ENCODE assay signal across 19 cellular contexts in genomic region chr19:22502766-22503165, GRCh38.
"Had no signal": no experiment of that assay in that cellular context is flagged by ENCODE, and none has a peak within 500 bp of the region (broad histone marks: within the 10 kb centered on the region; RNA-seq: fewer than 3 reads in every experiment).

No MANE protein-coding gene starts in this region.

- H3K4me1 ChIP-seq: colonic mucosa, esophagus squamous epithelium, gastrocnemius medialis, heart right ventricle, left lung, lower lobe of right lung had no signal

- H3K27ac ChIP-seq: colonic mucosa, esophagus squamous epithelium, gastrocnemius medialis, heart right ventricle, left lung, lower lobe of right lung had no signal

- H3K4me3 ChIP-seq: colonic mucosa, esophagus squamous epithelium, gastrocnemius medialis, heart right ventricle, left lung, lower lobe of right lung had no signal

- ATAC-seq: effector memory CD8-positive, alpha-beta T cell; gastrocnemius medialis; heart right ventricle; left cardiac atrium; left lung; left ventricle myocardium superior; lower lobe of right lung; naive thymus-derived CD4-positive, alpha-beta T cell had no signal

- H3K9me3 ChIP-seq: colonic mucosa, gastrocnemius medialis had no signal

- H3K36me3 ChIP-seq: colonic mucosa, esophagus squamous epithelium, gastrocnemius medialis, heart right ventricle, left lung, lower lobe of right lung had no signal

- DNase-seq: colonic mucosa; cortex of kidney; effector CD8-positive, alpha-beta T cell; effector memory CD8-positive, alpha-beta T cell; esophagus squamous epithelium; foreskin fibroblast; foreskin melanocyte; gastrocnemius medialis; glutamatergic neuron; head of caudate nucleus; heart right ventricle; hippocampal formation; left cardiac atrium; left lung; left ventricle myocardium superior; lower lobe of right lung; mesenchymal stem cell; midbrain; naive thymus-derived CD4-positive, alpha-beta T cell had no signal

- H3K27me3 ChIP-seq: colonic mucosa, esophagus squamous epithelium, gastrocnemius medialis, heart right ventricle, left lung had no signal
